In the genomic region with DNA sequence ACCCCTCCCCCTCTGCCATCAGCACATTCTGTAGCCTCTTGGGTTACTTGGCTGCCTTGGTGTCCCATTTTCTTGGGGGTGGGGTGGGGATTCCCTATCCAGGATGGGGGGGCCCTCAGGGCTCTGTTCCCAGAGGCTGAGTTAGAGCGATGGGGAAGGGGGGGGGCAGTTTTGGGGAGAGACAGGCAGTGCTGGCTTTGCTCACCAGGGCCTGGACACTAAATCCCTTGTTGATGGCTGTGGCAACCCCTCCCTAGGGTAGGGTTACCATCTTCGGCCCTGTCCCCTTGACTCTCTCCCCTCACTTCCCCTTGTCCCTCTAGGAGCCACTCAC, we compare ENCODE assay signal across 1 cellular context.
TF ChIP-seq lines count a peak whose summit lies in the region.

No MANE protein-coding gene starts in this region.

TF ChIP-seq in GM12878, 131 proteins besides CTCF, POLR2A, EP300 and RAD21:
- TF ChIP-seq FOXK2 (IDR thresholded peaks at IDR 0.05) (no peak), WRNIP1 (IDR thresholded peaks at IDR 0.05; ENCODE audit: borderline replicate concordance, low read depth, low read length) (no peak)
